Comparison of ENCODE assay signal across 1 cellular context in the genomic region with DNA sequence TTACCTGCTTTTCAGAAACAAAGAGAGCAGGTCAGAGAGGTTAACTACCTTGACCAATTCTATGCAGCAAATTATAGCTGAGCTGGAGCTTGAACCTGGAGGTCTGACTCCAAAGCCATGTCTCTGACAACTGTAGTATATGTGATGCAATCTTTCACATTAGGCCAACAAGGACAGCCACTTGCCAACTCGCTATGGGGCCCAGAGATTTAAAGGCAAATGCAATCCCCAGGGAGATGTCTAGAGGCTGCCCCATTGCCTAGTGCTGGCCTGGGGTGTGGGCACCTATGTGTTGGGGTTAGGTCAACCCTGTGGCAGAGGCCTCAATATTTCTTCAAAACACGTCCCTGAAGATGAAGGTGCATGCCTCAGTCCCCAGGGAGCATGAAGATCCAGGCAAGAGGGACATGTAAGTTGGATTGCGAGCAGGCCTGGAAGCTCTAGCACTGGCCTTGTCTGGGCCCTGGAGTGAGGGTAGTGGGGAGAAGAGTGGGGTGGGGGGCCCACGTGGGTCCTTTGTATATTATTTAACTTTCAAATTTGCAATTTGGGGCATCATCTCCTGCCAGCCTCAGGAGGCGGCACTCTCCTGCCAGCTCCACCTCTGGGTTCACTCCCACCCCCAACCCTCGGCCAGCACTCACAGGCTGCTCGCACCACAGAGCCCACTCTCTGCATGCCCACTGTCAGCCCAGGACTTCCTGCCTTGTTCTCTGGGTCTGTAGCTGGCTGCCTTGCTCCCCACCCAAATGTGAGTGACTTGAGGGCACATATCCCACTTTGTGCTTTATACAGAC.
TF ChIP-seq lines count a peak whose summit lies in the region.

No MANE protein-coding gene starts in this region.

TF ChIP-seq in H1, 55 proteins besides CTCF, POLR2A, EP300 and RAD21 (continued from another document):
- no peak for TF ChIP-seq FOSL1 (IDR thresholded peaks at IDR 0.05; ENCODE audit: insufficient read depth, low read depth, low read length)
